ENCODE assay signal across 9 cellular contexts in genomic region chr2:24010477-24011277, GRCh38. TPM values are rescaled to one million over a fixed set of nuclear protein-coding genes. Genes with fewer than 3 reads are reported as not detected.
DNase-seq lines count a peak whose midpoint lies in the region; ATAC-seq and TF ChIP-seq lines count a peak whose summit lies in the region.
"Had no signal": no experiment of that assay in that cellular context is flagged by ENCODE, and none has a peak within 500 bp of the region (broad histone marks: within the 10 kb centered on the region; RNA-seq: fewer than 3 reads in every experiment).

No MANE protein-coding gene starts in this region.

- peak; percentile 34 for ATAC-seq in activated naive CD8-positive, alpha-beta T cell treated with anti-CD3 and anti-CD28 coated beads, Interleukin-2, amount 50 U/mL, for 24 hours
- ATAC-seq in heart right ventricle, result peak in 5 of 8 donors; percentile 27 to 36 (median 30)
- ATAC-seq in GM18861 (IDR thresholded peaks at IDR 0.05; ENCODE audit: unreplicated experiment), result no peak

- DNase-seq in D341Med (ENCODE audit: low spot score), result peak; percentile 27
- DNase-seq in activated naive CD8-positive, alpha-beta T cell treated with anti-CD3 and anti-CD28 coated beads, Interleukin-2, amount 50 U/mL, for 24 hours, result no peak
- no peak for DNase-seq in heart right ventricle
- DNase-seq in retinal pigment epithelial cell (ENCODE audit: low read depth), result no peak
- no peak for DNase-seq in NCI-H446 treated with DMSO at 0.1 percent for 48 hours (lab: John Stamatoyannopoulos, UW)
- DNase-seq in NOMO-1 treated with DMSO at 0.1 percent for 48 hours (lab: John Stamatoyannopoulos, UW; ENCODE audit: unreplicated experiment), result no peak
- no peak for DNase-seq in MG63
- DNase-seq: NCI-H69 had no signal

- H3K36me3 Mint-ChIP-seq in activated naive CD8-positive, alpha-beta T cell treated with anti-CD3 and anti-CD28 coated beads, Interleukin-2, amount 50 U/mL, for 24 hours (ENCODE audit: low read depth), result no peaks in the 10 kb centered on the region

- intact Hi-C loops in heart right ventricle (cut with DNase I), result no loop called here

- peak overlapping the region; percentile 25 for H3K4me3 Mint-ChIP-seq in activated naive CD8-positive, alpha-beta T cell treated with anti-CD3 and anti-CD28 coated beads, Interleukin-2, amount 50 U/mL, for 24 hours

- no peak overlapping the region for H3K27ac Mint-ChIP-seq in activated naive CD8-positive, alpha-beta T cell treated with anti-CD3 and anti-CD28 coated beads, Interleukin-2, amount 50 U/mL, for 24 hours

- H3K4me3 ChIP-seq in heart right ventricle (peak overlapping the region; percentile 8 to 59 (median 46)), retinal pigment epithelial cell (ENCODE audit: low read length) (peak overlapping the region; percentile 49), MG63 (no peak overlapping the region)

- H3K36me3 ChIP-seq in heart right ventricle, result no peaks in the 10 kb centered on the region
- H3K36me3 ChIP-seq in MG63, result no peaks in the 10 kb centered on the region

- H3K9me3 Mint-ChIP-seq in activated naive CD8-positive, alpha-beta T cell treated with anti-CD3 and anti-CD28 coated beads, Interleukin-2, amount 50 U/mL, for 24 hours, result no peaks in the 10 kb centered on the region

- no peak overlapping the region for H3K27ac ChIP-seq in heart right ventricle

- H3K27me3 ChIP-seq in heart right ventricle (peaks cover 13 to 45% (median 27%) of the 10 kb centered on the region in 7 donors), MG63 (no peaks in the 10 kb centered on the region)

- TF ChIP-seq CTCF in heart right ventricle (IDR thresholded peaks at IDR 0.05), result no peak
- no peak for TF ChIP-seq CTCF in retinal pigment epithelial cell (conservative IDR thresholded peaks at IDR 0.05; ENCODE audit: low read depth, low read length)

- 50 to 57% methylated on average over 37 of the region's 37 CpGs for WGBS in heart right ventricle, 2 donors

- H3K4me1 ChIP-seq in heart right ventricle, result peaks cover 0 to 17% (median 12%) of the 10 kb centered on the region in 9 donors

- H3K9me3 ChIP-seq in heart right ventricle (no peaks in the 10 kb centered on the region), MG63 (no peaks in the 10 kb centered on the region)

- H3K4me1 Mint-ChIP-seq in activated naive CD8-positive, alpha-beta T cell treated with anti-CD3 and anti-CD28 coated beads, Interleukin-2, amount 50 U/mL, for 24 hours, result peaks cover 5% of the 10 kb centered on the region

- peaks cover 25% of the 10 kb centered on the region for H3K27me3 Mint-ChIP-seq in activated naive CD8-positive, alpha-beta T cell treated with anti-CD3 and anti-CD28 coated beads, Interleukin-2, amount 50 U/mL, for 24 hours

RNA-seq across cellular contexts. Expression of gene MFSD2B, which starts 0.8 kb away (rescaled TPM):
- under 1 TPM in 4 of 10 donors, not detected in 6; 0.19 to 0.66 (median 0.41) TPM for total RNA-seq in heart right ventricle
- under 1 TPM; 0.07 to 0.20 TPM for polyA plus RNA-seq in heart right ventricle
- not detected in 2 replicates for total RNA-seq in MG63 (2014; rRNA removed; shearing (Covaris generic); ENCODE audit: low replicate concordance)

RNA-seq across cellular contexts. Expression of gene WDCP, which starts 36.5 kb away (rescaled TPM):
- total RNA-seq in heart right ventricle, result 10 to 100 TPM in 1 of 10 donors, 1 to 10 TPM in 9; 4.8 to 10.1 (median 6.2) TPM
- polyA plus RNA-seq in heart right ventricle, result 1 to 10 TPM; 1.8 to 2.8 TPM
- 10.6 and 12.2 TPM in 2 replicates for total RNA-seq in MG63 (2014; rRNA removed; shearing (Covaris generic); ENCODE audit: low replicate concordance)

RNA-seq across cellular contexts. Expression of gene FKBP1B, which starts 38.9 kb away (rescaled TPM):
- 1 to 10 TPM in 8 of 10 donors, under 1 TPM in 1, not detected in 1; 0.61 to 2.8 (median 1.7) TPM for total RNA-seq in heart right ventricle
- polyA plus RNA-seq in heart right ventricle, result 1 to 10 TPM; 3.4 to 6.3 TPM
- total RNA-seq in MG63 (2014; rRNA removed; shearing (Covaris generic); ENCODE audit: low replicate concordance), result 5.1 TPM in 1 of 2 replicates, not detected in the other
